In genomic region chr17:82668631-82669099, GRCh38 we compare ENCODE assay signal across 1 cellular context.
TF ChIP-seq lines count a peak whose summit lies in the region.

No MANE protein-coding gene starts in this region.

TF ChIP-seq in HepG2, 621 proteins besides CTCF, POLR2A, EP300 and RAD21 (continued from another document and continues in another):
- TF ChIP-seq ZNF275 (CRISPR knock-in tag; IDR thresholded peaks at IDR 0.05; ENCODE audit: borderline replicate concordance) (no peak; the same call in 1 of the 2 replicates), IKZF4 (CRISPR knock-in tag; IDR thresholded peaks at IDR 0.05; ENCODE audit: borderline replicate concordance, low read depth, not compliant biosample characterization) (no peak), ZNF512B (CRISPR knock-in tag; IDR thresholded peaks at IDR 0.05; ENCODE audit: borderline replicate concordance) (0 out of 2 replicates have a peak, but pooled peaks have one; percentile 46), ZSCAN21 (CRISPR knock-in tag; IDR thresholded peaks at IDR 0.05; ENCODE audit: borderline replicate concordance) (peak; percentile 58; the same call in 1 of the 2 replicates), TRAFD1 (CRISPR knock-in tag; IDR thresholded peaks at IDR 0.05; ENCODE audit: borderline replicate concordance) (no peak), FOXO4 (CRISPR knock-in tag; conservative IDR thresholded peaks at IDR 0.05) (no peak), SIX4 (CRISPR knock-in tag; IDR thresholded peaks at IDR 0.05) (no peak), ZNF232 (CRISPR knock-in tag; IDR thresholded peaks at IDR 0.05; ENCODE audit: borderline replicate concordance) (no peak), HNRNPLL (IDR thresholded peaks at IDR 0.05; ENCODE audit: low read depth, low read length, poor library complexity, severe bottlenecking) (peak; percentile 64), MXD1 (CRISPR knock-in tag; IDR thresholded peaks at IDR 0.05) (peak; percentile 47; the same call in 1 of the 2 replicates), TGIF2 (CRISPR knock-in tag; IDR thresholded peaks at IDR 0.05) (0 out of 2 replicates have a peak, but pooled peaks have one; percentile 33), CAMTA2 (CRISPR knock-in tag; IDR thresholded peaks at IDR 0.05; ENCODE audit: borderline replicate concordance) (peak; percentile 88; the same call in 1 of the 2 replicates), FOXA3 (CRISPR knock-in tag; IDR thresholded peaks at IDR 0.05) (peak; percentile 32), RNF2 (conservative IDR thresholded peaks at IDR 0.05; ENCODE audit: low read depth) (peak; percentile 59; the same call in 1 of the 2 replicates), STAT5B (CRISPR knock-in tag; IDR thresholded peaks at IDR 0.05) (no peak), ZFX (CRISPR knock-in tag; IDR thresholded peaks at IDR 0.05; ENCODE audit: low read depth) (peak; percentile 78), MLXIP (CRISPR knock-in tag; IDR thresholded peaks at IDR 0.05; ENCODE audit: borderline replicate concordance) (no peak), TMF1 (CRISPR knock-in tag; IDR thresholded peaks at IDR 0.05; ENCODE audit: low read depth) (no peak), ZNF678 (CRISPR knock-in tag; IDR thresholded peaks at IDR 0.05) (0 out of 2 replicates have a peak, but pooled peaks have one; percentile 26), KMT2A (CRISPR knock-in tag; IDR thresholded peaks at IDR 0.05) (peak; percentile 71; the same call in 1 of the 2 replicates), MAFG (CRISPR knock-in tag; IDR thresholded peaks at IDR 0.05) (no peak), ZBTB39 (CRISPR knock-in tag; IDR thresholded peaks at IDR 0.05) (no peak), SRY (CRISPR knock-in tag; IDR thresholded peaks at IDR 0.05) (no peak), EZH2 (conservative IDR thresholded peaks at IDR 0.05; ENCODE audit: low read depth, low read length) (no peak), ZNF296 (CRISPR knock-in tag; conservative IDR thresholded peaks at IDR 0.05) (no peak), NFYB (CRISPR knock-in tag; IDR thresholded peaks at IDR 0.05) (no peak), PRPF4 (IDR thresholded peaks at IDR 0.05; ENCODE audit: low read depth, low read length, poor library complexity, severe bottlenecking) (no peak), HDAC2 (CRISPR knock-in tag; IDR thresholded peaks at IDR 0.05) (peak; percentile 41; the same call in 1 of the 2 replicates), PHF20 (CRISPR knock-in tag; IDR thresholded peaks at IDR 0.05) (peak; percentile 59; the same call in 1 of the 2 replicates), HIC2 (CRISPR knock-in tag; IDR thresholded peaks at IDR 0.05; ENCODE audit: low read depth) (0 out of 2 replicates have a peak, but pooled peaks have one; percentile 32), YEATS2 (CRISPR knock-in tag; IDR thresholded peaks at IDR 0.05; ENCODE audit: borderline replicate concordance) (peak; percentile 70; the same call in 1 of the 2 replicates), LCORL (IDR thresholded peaks at IDR 0.05) (no peak), LCORL (CRISPR knock-in tag; IDR thresholded peaks at IDR 0.05) (peak; percentile 34; the same call in 1 of the 2 replicates), ZNF484 (CRISPR knock-in tag; IDR thresholded peaks at IDR 0.05; ENCODE audit: borderline replicate concordance, low read depth) (no peak), STAG1 (CRISPR knock-in tag; IDR thresholded peaks at IDR 0.05) (peak; percentile 98), FOSL1 (CRISPR knock-in tag; IDR thresholded peaks at IDR 0.05; ENCODE audit: borderline replicate concordance) (no peak), KDM5A (IDR thresholded peaks at IDR 0.05; ENCODE audit: borderline replicate concordance, low read length) (no peak), ERF (CRISPR knock-in tag; IDR thresholded peaks at IDR 0.05) (peak; percentile 60; the same call in 1 of the 2 replicates), ZNF775 (CRISPR knock-in tag; IDR thresholded peaks at IDR 0.05; ENCODE audit: borderline replicate concordance) (no peak), ELF3 (CRISPR knock-in tag; IDR thresholded peaks at IDR 0.05) (peak; percentile 44; the same call in 1 of the 2 replicates), ZNF704 (CRISPR knock-in tag; IDR thresholded peaks at IDR 0.05; ENCODE audit: borderline replicate concordance) (peak; percentile 61; the same call in 1 of the 2 replicates), HOXA9 (CRISPR knock-in tag; IDR thresholded peaks at IDR 0.05; ENCODE audit: borderline replicate concordance) (no peak), ZNF703 (CRISPR knock-in tag; IDR thresholded peaks at IDR 0.05; ENCODE audit: borderline replicate concordance) (no peak), ZNF362 (CRISPR knock-in tag; IDR thresholded peaks at IDR 0.05; ENCODE audit: borderline replicate concordance) (0 out of 2 replicates have a peak, but pooled peaks have one; percentile 20), IRX3 (CRISPR knock-in tag; IDR thresholded peaks at IDR 0.05; ENCODE audit: borderline replicate concordance, low read depth) (no peak), GLI4 (CRISPR knock-in tag; IDR thresholded peaks at IDR 0.05; ENCODE audit: borderline replicate concordance) (no peak)
